8 cellular contexts compared by ENCODE assay signal in the genomic region with DNA sequence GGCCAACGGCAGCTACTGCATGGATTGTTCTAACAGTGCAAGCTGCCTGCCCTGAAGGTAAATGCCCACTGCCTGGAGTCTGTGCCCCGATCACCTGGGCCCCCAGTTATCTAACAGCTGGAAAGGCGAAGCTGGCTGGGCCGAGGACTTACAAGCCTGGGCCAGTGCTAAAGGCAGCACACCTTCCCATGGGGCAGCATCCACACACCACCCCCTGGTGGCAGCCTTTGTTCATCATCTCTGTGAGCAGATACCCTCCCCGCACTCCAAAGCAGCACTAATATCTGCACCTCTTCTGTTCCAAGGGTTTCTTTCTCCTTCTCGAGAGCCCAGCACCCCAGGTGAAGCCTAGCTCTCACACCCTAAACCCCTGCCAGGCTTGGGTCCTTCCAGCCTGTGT. TPM values are rescaled to one million over a fixed set of nuclear protein-coding genes. Genes with fewer than 3 reads are reported as not detected.
DNase-seq lines count a peak whose midpoint lies in the region; ATAC-seq and TF ChIP-seq lines count a peak whose summit lies in the region.

No MANE protein-coding gene starts in this region.

- peak; percentile 48 to 50 for ATAC-seq in right cardiac atrium
- peak; percentile 40 to 44 for ATAC-seq in stimulated activated naive B cell treated with anti-CD40 and anti-IgM and Interleukin-4, amounts not matched to agents 10 μg/mL and 1 μg/mL and 100 μg/mL, for 72 hours (replicated peaks)

- H3K27me3 ChIP-seq in right cardiac atrium (ENCODE audit: control insufficient read depth, insufficient read depth) = no peaks in the 10 kb centered on the region

- 77% methylated on average over 6 of the region's 6 CpGs for WGBS in right cardiac atrium

- peaks cover 3% of the 10 kb centered on the region for H3K4me1 ChIP-seq in right cardiac atrium (ENCODE audit: control insufficient read depth, insufficient read depth, low read length)

- H3K27ac Mint-ChIP-seq in stimulated activated naive B cell treated with anti-CD40 and anti-IgM and Interleukin-4, amounts not matched to agents 10 μg/mL and 1 μg/mL and 100 μg/mL, for 72 hours = no peak overlapping the region

- DNase-seq in SIG-M5 treated with dmso at 0.1 percent for 504 hours (lab: John Stamatoyannopoulos, UW; ENCODE audit: unreplicated experiment) (peak; percentile 44), SIG-M5 (lab: John Stamatoyannopoulos, UW) (no peak), HFF-Myc (ENCODE audit: extremely low read depth, low read depth) (no peak), NCI-H146 treated with DMSO at 0.1 percent for 48 hours (lab: John Stamatoyannopoulos, UW; ENCODE audit: unreplicated experiment) (peak; percentile 37), right cardiac atrium (peak in 2 of 3 donors; percentile 71 to 74), GM19238 (ENCODE audit: insufficient read length, low spot score) (no peak)
- DNase-seq in activated T-cell treated with anti-CD3 and anti-CD28 coated beads, Interleukin-2, amount 50 U/mL, for 1 hour = peak; percentile 28
- DNase-seq in stimulated activated naive B cell treated with anti-CD40 and anti-IgM and Interleukin-4, amounts not matched to agents 10 μg/mL and 1 μg/mL and 100 μg/mL, for 72 hours = no peak

- H3K27me3 Mint-ChIP-seq in stimulated activated naive B cell treated with anti-CD40 and anti-IgM and Interleukin-4, amounts not matched to agents 10 μg/mL and 1 μg/mL and 100 μg/mL, for 72 hours = no peaks in the 10 kb centered on the region

- H3K36me3 Mint-ChIP-seq in stimulated activated naive B cell treated with anti-CD40 and anti-IgM and Interleukin-4, amounts not matched to agents 10 μg/mL and 1 μg/mL and 100 μg/mL, for 72 hours = no peaks in the 10 kb centered on the region

- TF ChIP-seq CTCF in HFF-Myc (IDR thresholded peaks at IDR 0.05; ENCODE audit: low read depth, low read length, missing control alignments) = peak; percentile 41

- peaks cover 4 to 10% of the 10 kb centered on the region in 2 donors for H3K4me1 Mint-ChIP-seq in stimulated activated naive B cell treated with anti-CD40 and anti-IgM and Interleukin-4, amounts not matched to agents 10 μg/mL and 1 μg/mL and 100 μg/mL, for 72 hours

- no peak overlapping the region for H3K4me3 ChIP-seq in HFF-Myc (replicated peaks; ENCODE audit: low read depth, low read length)
- no peak overlapping the region for H3K4me3 ChIP-seq in right cardiac atrium (ENCODE audit: low read length)

- no peaks in the 10 kb centered on the region for H3K9me3 ChIP-seq in right cardiac atrium (ENCODE audit: control insufficient read depth, low read length)

- H3K27ac ChIP-seq in right cardiac atrium (ENCODE audit: low read length) = no peak overlapping the region

- intact Hi-C loops in right cardiac atrium (cut with DNase I) = loop anchor here (2.0 to 10.0 kb wide), 6 partner anchors 51 to 309 kb away; no protein-coding TSS in a partner anchor

- H3K4me3 Mint-ChIP-seq in stimulated activated naive B cell treated with anti-CD40 and anti-IgM and Interleukin-4, amounts not matched to agents 10 μg/mL and 1 μg/mL and 100 μg/mL, for 72 hours = no peak overlapping the region

- no peaks in the 10 kb centered on the region for H3K9me3 Mint-ChIP-seq in stimulated activated naive B cell treated with anti-CD40 and anti-IgM and Interleukin-4, amounts not matched to agents 10 μg/mL and 1 μg/mL and 100 μg/mL, for 72 hours

RNA-seq across cellular contexts. Expression of gene SLC2A9, which starts 7.6 kb away (rescaled TPM):
- total RNA-seq in right cardiac atrium = 10 to 100 TPM; 11.3 to 18.7 (median 13.7) TPM
- polyA plus RNA-seq in right cardiac atrium = 5.1 TPM

Comparison
In these comparisons a context has a peak if more than half of its experiments do, and no peak if none do; other contexts are left out.
1. DNase-seq: peak in SIG-M5 treated with dmso at 0.1 percent for 504 hours (single experiment), NCI-H146 treated with DMSO at 0.1 percent for 48 hours (single experiment), activated T-cell treated with anti-CD3 and anti-CD28 coated beads, Interleukin-2, amount 50 U/mL, for 1 hour (single experiment) and right cardiac atrium (2 of 3); none in SIG-M5 (single experiment), HFF-Myc (single experiment), stimulated activated naive B cell treated with anti-CD40 and anti-IgM and Interleukin-4, amounts not matched to agents 10 μg/mL and 1 μg/mL and 100 μg/mL, for 72 hours (single experiment) and GM19238 (single experiment).